8 cellular contexts compared by ENCODE assay signal in the genomic region with DNA sequence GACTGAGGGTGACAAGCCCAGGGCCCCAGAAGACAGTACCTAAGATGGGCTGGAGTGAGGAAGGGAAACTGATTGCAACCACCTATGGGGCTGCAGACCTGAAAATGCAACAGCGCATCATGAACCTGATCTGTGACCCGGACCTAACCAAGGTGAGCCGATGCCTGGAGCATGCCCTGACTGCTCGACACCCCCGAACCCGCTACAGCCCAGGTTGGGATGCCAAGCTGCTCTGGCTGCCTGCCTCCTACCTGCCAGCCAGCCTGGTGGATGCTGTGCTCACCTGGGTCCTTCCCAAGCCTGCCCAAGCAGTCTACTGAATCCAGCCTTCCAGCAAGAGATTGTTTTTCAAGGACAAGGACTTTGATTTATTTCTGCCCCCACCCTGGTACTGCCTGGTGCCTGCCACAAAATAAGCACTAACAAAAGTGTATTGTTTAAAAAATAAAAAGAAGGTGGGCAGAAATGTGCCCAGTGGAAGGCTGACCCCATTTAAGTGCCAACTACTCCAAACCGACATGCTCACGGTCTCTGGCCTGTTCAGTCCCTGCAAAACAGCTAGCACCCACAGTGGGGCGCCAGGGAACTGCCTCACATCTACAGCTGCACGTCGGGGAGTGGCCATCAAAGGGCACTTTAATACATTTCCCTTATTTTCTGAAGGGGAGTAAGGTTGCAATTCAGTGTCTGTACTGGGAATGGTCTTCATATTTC. TPM values are rescaled to one million over a fixed set of nuclear protein-coding genes. Genes with fewer than 3 reads are reported as not detected.
DNase-seq lines count a peak whose midpoint lies in the region; ATAC-seq, FAIRE-seq and TF ChIP-seq lines count a peak whose summit lies in the region.

No MANE protein-coding gene starts in this region.

- H3K4me3 Mint-ChIP-seq in astrocyte (ENCODE audit: unreplicated experiment) = peak overlapping the region; percentile 40

- peaks cover 33% of the 10 kb centered on the region for H3K4me1 Mint-ChIP-seq in astrocyte (ENCODE audit: low read depth, unreplicated experiment)

- H3K36me3 Mint-ChIP-seq in astrocyte (ENCODE audit: low read depth, unreplicated experiment) = peaks cover 21% of the 10 kb centered on the region

- H2AFZ ChIP-seq in astrocyte (ENCODE audit: low read depth, low read length) = no peak overlapping the region

- ATAC-seq in SK-N-SH treated with all-trans-retinoic acid at 6 μM for 48 hours = peak; percentile 13; the same call in 2 of the 3 replicates

- no peaks in the 10 kb centered on the region for H3K27me3 ChIP-seq in astrocyte (ENCODE audit: insufficient read depth, low read length)

- TF ChIP-seq CTCF in astrocyte (IDR thresholded peaks at IDR 0.05; ENCODE audit: insufficient read depth, low read depth, low read length) = peak; percentile 47

- H3K9me3 ChIP-seq in astrocyte (ENCODE audit: insufficient read depth, low read depth, low read length) = no peaks in the 10 kb centered on the region

- peak; percentile 60 for DNase-seq in G401 (ENCODE audit: low spot score)
- DNase-seq in KBM-7 = peak; percentile 80
- DNase-seq in astrocyte (ENCODE audit: low read depth) = peak; percentile 38
- peak in 31 of 51 donors; percentile 12 to 79 (median 46) for DNase-seq in hypothalamus (lab: John Stamatoyannopoulos, UW)
- peak; percentile 54 for DNase-seq in stimulated activated CD4-positive, alpha-beta T cell treated with anti-CD3 and anti-CD28 coated beads, Interleukin-12 subunit alpha, Interleukin-12 subunit beta, amount 100 ng/mL, for 4 hours
- DNase-seq in NCI-H1092 (lab: John Stamatoyannopoulos, UW) = no peak
- DNase-seq in DMS79 (lab: John Stamatoyannopoulos, UW) = no peak

- peaks cover 62% of the 10 kb centered on the region for H4K20me1 ChIP-seq in astrocyte (ENCODE audit: insufficient read depth, low read length)

- H3K36me3 ChIP-seq in astrocyte (ENCODE audit: insufficient read depth, low read length) = peaks cover 29% of the 10 kb centered on the region

- in situ Hi-C loops in G401 (cut with HindIII; ENCODE audit: low sequenced_read_pairs) (no loop called here), KBM-7 (cut with MboI; ENCODE audit: low pct_unique_long_range_greater_than_20kb, low sequenced_read_pairs) (no loop called here)

- H3K27ac Mint-ChIP-seq in astrocyte (ENCODE audit: unreplicated experiment) = peak overlapping the region; percentile 80

- peaks cover 46% of the 10 kb centered on the region for H3K79me2 ChIP-seq in astrocyte (ENCODE audit: insufficient read depth, low read length)

- H3K27me3 Mint-ChIP-seq in astrocyte (ENCODE audit: low read depth, unreplicated experiment) = no peaks in the 10 kb centered on the region

- no peak overlapping the region for H3K27ac ChIP-seq in astrocyte (ENCODE audit: low read depth, low read length)

- no peak overlapping the region for H3K9ac ChIP-seq in astrocyte (ENCODE audit: low read length)

- FAIRE-seq in astrocyte (lab: Jason Lieb, UNC) = no peak

- H3K4me3 ChIP-seq in astrocyte (ENCODE audit: insufficient read depth, low read depth, low read length) = no peak overlapping the region

- peaks cover 50% of the 10 kb centered on the region for H3K4me1 ChIP-seq in astrocyte (ENCODE audit: insufficient read depth, low read length)

- no peaks in the 10 kb centered on the region for H3K9me3 Mint-ChIP-seq in astrocyte (ENCODE audit: unreplicated experiment)

- peak overlapping the region; percentile 99 for H3K4me2 ChIP-seq in astrocyte (ENCODE audit: low read length)

TF ChIP-seq in SK-N-SH treated with all-trans-retinoic acid at 6 μM for 48 hours, 23 proteins besides CTCF, POLR2A, EP300 and RAD21:
- TF ChIP-seq TOX (CRISPR knock-in tag; IDR thresholded peaks at IDR 0.05; ENCODE audit: borderline replicate concordance) (no peak), ZC3H10 (CRISPR knock-in tag; IDR thresholded peaks at IDR 0.05) (no peak), PATZ1 (CRISPR knock-in tag; IDR thresholded peaks at IDR 0.05; ENCODE audit: borderline replicate concordance) (no peak), ZNF70 (CRISPR knock-in tag; IDR thresholded peaks at IDR 0.05) (no peak), ESRRG (CRISPR knock-in tag; IDR thresholded peaks at IDR 0.05) (no peak)
- TF ChIP-seq, protein P1, sequence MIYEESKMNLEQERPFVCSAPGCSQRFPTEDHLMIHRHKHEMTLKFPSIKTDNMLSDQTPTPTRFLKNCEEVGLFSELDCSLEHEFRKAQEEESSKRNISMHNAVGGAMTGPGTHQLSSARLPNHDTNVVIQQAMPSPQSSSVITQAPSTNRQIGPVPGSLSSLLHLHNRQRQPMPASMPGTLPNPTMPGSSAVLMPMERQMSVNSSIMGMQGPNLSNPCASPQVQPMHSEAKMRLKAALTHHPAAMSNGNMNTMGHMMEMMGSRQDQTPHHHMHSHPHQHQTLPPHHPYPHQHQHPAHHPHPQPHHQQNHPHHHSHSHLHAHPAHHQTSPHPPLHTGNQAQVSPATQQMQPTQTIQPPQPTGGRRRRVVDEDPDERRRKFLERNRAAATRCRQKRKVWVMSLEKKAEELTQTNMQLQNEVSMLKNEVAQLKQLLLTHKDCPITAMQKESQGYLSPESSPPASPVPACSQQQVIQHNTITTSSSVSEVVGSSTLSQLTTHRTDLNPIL (CRISPR knock-in tag; IDR thresholded peaks at IDR 0.05; ENCODE audit: low read depth) = no peak

RNA-seq across cellular contexts. Expression of gene RDH5, which starts 4.2 kb away (rescaled TPM):
- 2.5 and 4.3 TPM in 2 replicates for total RNA-seq in G401 (2014; rRNA removed; shearing (Covaris generic))
- 1.4 and 2.1 TPM in 2 replicates for total RNA-seq in astrocyte

RNA-seq across cellular contexts. Expression of gene CD63, which starts 4.4 kb away (rescaled TPM):
- 897 and 1,131 TPM in 2 replicates for total RNA-seq in G401 (2014; rRNA removed; shearing (Covaris generic))
- 965 and 1,014 TPM in 2 replicates for total RNA-seq in astrocyte

RNA-seq across cellular contexts. Expression of gene BLOC1S1, which starts 8.5 kb away (rescaled TPM):
- total RNA-seq in G401 (2014; rRNA removed; shearing (Covaris generic)) = 60.2 and 73.7 TPM in 2 replicates
- 49.2 and 51.0 TPM in 2 replicates for total RNA-seq in astrocyte

RNA-seq across cellular contexts. Expression of gene ITGA7, which starts 16.7 kb away (rescaled TPM):
- total RNA-seq in G401 (2014; rRNA removed; shearing (Covaris generic)) = 0.58 and 3.0 TPM in 2 replicates
- total RNA-seq in astrocyte = 20.4 and 26.5 TPM in 2 replicates

RNA-seq across cellular contexts. Expression of gene GDF11, which starts 18.5 kb away (rescaled TPM):
- total RNA-seq in G401 (2014; rRNA removed; shearing (Covaris generic)) = 16.2 and 29.2 TPM in 2 replicates
- total RNA-seq in astrocyte = 25.3 and 28.9 TPM in 2 replicates

Comparison
In these comparisons a context has a peak if more than half of its experiments do, and no peak if none do; other contexts are left out.
1. DNase-seq: peak in G401 (single experiment), KBM-7 (single experiment), astrocyte (single experiment), hypothalamus (31 of 51) and stimulated activated CD4-positive, alpha-beta T cell treated with anti-CD3 and anti-CD28 coated beads, Interleukin-12 subunit alpha, Interleukin-12 subunit beta, amount 100 ng/mL, for 4 hours (single experiment); none in NCI-H1092 (single experiment) and DMS79 (single experiment).